12 cellular contexts compared by ENCODE assay signal in the genomic region with DNA sequence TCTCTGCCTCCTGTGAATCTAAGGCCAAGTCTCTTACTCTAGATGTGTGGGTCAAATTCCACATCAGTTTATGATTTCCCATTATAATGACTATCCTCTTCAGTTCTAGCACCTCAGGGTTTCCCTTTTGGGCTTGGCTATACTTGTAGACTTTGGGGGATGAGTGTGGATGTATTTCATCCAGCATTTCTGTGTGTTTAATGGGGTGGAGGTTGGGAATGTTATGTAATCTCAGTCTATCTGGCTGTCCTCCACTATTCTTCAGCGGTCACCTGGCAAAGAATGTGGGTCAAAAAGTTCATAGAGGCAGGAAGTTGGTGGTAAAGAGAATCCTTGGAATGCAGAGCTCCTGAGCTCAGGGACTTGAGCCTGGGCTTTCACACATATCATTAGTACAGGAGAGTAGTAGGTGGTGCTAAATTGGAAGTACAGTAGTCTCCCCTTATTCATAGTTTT.
DNase-seq lines count a peak whose midpoint lies in the region; FAIRE-seq and TF ChIP-seq lines count a peak whose summit lies in the region.
"Had no signal": no experiment of that assay in that cellular context is flagged by ENCODE, and none has a peak within 500 bp of the region (broad histone marks: within the 10 kb centered on the region; RNA-seq: fewer than 3 reads in every experiment).

No MANE protein-coding gene starts in this region.

- POLR2A ChIA-PET in GM10248 (lab: Yijun Ruan, JAX), result no interaction called here

- peak; percentile 93 for FAIRE-seq in urothelium cell line (lab: Jason Lieb, UNC)

- TF ChIP-seq CTCF in GM10248 (IDR thresholded peaks at IDR 0.05; ENCODE audit: control extremely low read depth, extremely low read depth, low read depth, missing control alignments), result no peak

- CTCF ChIA-PET in GM10248 (lab: Yijun Ruan, JAX), result no interaction called here

- DNase-seq in NCI-H2196 (lab: John Stamatoyannopoulos, UW; ENCODE audit: unreplicated experiment) (peak; percentile 4), NCI-H2196 treated with DMSO at 0.1 percent for 48 hours (lab: John Stamatoyannopoulos, UW; ENCODE audit: unreplicated experiment) (no peak), amniotic epithelial cell (ENCODE audit: low read depth) (peak; percentile 45), kidney glomerular epithelial cell (lab: John Stamatoyannopoulos, UW) (peak; percentile 84), urothelium cell line (ENCODE audit: low spot score) (peak; percentile 84), NCI-H510A (lab: John Stamatoyannopoulos, UW) (no peak), GM10248 (ENCODE audit: extremely low spot score) (no peak), GDM1 (lab: John Stamatoyannopoulos, UW) (no peak)
- DNase-seq: activated naive CD8-positive, alpha-beta T cell treated with anti-CD3 and anti-CD28 coated beads, Interleukin-2, amount 10 ng/mL, durations not matched to agents 7 days and 5 days; DMS53; NCI-H2029; testis had no signal

Comparison
In these comparisons a context has a peak if more than half of its experiments do, and no peak if none do; other contexts are left out.
1. DNase-seq: peak in NCI-H2196 (single experiment), amniotic epithelial cell (single experiment), kidney glomerular epithelial cell (single experiment) and urothelium cell line (single experiment); none in NCI-H2196 treated with DMSO at 0.1 percent for 48 hours (single experiment), NCI-H510A (single experiment), GM10248 (single experiment) and GDM1 (single experiment).